In the genomic region with DNA sequence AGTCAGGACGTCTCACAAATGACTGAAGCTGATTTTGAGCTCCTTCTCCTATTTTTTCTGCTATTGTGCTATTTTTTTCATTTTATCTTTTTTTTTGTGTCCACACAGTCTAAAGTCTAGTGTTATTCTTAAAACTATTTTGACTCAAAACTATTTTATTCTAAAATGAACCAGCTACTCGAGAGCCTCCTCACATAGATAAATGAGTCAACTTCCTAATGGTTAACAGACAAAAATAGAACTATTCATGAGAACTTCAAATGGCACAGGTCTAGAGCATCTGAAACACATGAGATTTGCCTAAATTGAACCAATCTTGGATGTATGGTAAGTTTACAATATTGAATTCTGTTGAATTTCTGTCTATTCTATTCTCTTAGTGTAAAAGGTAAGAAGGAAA, we compare ENCODE assay signal across 26 cellular contexts.
"Had no signal": no experiment of that assay in that cellular context is flagged by ENCODE, and none has a peak within 500 bp of the region (broad histone marks: within the 10 kb centered on the region; RNA-seq: fewer than 3 reads in every experiment).

No MANE protein-coding gene starts in this region.

- ATAC-seq: activated CD8-positive, alpha-beta T cell treated with anti-CD3 and anti-CD28 coated beads, Interleukin-2, amount 10 ng/mL, durations not matched to agents 7 days and 5 days; activated naive CD4-positive, alpha-beta T cell treated with anti-CD3 and anti-CD28 coated beads, Interleukin-2, amount 50 U/mL, for 72 hours; left ventricle myocardium superior; right lobe of liver; stimulated activated memory B cell treated with anti-CD40 and anti-IgM and Interleukin-4, amounts not matched to agents 10 μg/mL and 1 μg/mL and 100 μg/mL, for 72 hours had no signal

- H3K4me3 ChIP-seq: right lobe of liver, testis, uterus had no signal

- H3K27ac ChIP-seq: brain microvascular endothelial cell, right lobe of liver, testis, uterus, WERI-Rb-1 had no signal

- H3K36me3 Mint-ChIP-seq: stimulated activated memory B cell treated with anti-CD40 and anti-IgM and Interleukin-4, amounts not matched to agents 10 μg/mL and 1 μg/mL and 100 μg/mL, for 72 hours had no signal

- H3K9me3 ChIP-seq: right lobe of liver, testis, uterus had no signal

- H3K4me1 ChIP-seq: right lobe of liver, testis, uterus had no signal

- H3K4me3 Mint-ChIP-seq: activated CD8-positive, alpha-beta T cell treated with anti-CD3 and anti-CD28 coated beads, Interleukin-2, amount 10 ng/mL, durations not matched to agents 7 days and 5 days; nephron; stimulated activated memory B cell treated with anti-CD40 and anti-IgM and Interleukin-4, amounts not matched to agents 10 μg/mL and 1 μg/mL and 100 μg/mL, for 72 hours had no signal

- H3K27me3 ChIP-seq: brain microvascular endothelial cell, right lobe of liver, testis, uterus had no signal

- H3K27ac Mint-ChIP-seq: activated CD8-positive, alpha-beta T cell treated with anti-CD3 and anti-CD28 coated beads, Interleukin-2, amount 10 ng/mL, durations not matched to agents 7 days and 5 days; activated naive CD4-positive, alpha-beta T cell treated with anti-CD3 and anti-CD28 coated beads, Interleukin-2, amount 50 U/mL, for 72 hours; nephron; stimulated activated memory B cell treated with anti-CD40 and anti-IgM and Interleukin-4, amounts not matched to agents 10 μg/mL and 1 μg/mL and 100 μg/mL, for 72 hours had no signal

- H3K36me3 ChIP-seq: brain microvascular endothelial cell, right lobe of liver, uterus, WERI-Rb-1 had no signal

- H3K27me3 Mint-ChIP-seq: stimulated activated memory B cell treated with anti-CD40 and anti-IgM and Interleukin-4, amounts not matched to agents 10 μg/mL and 1 μg/mL and 100 μg/mL, for 72 hours had no signal

- H3K4me1 Mint-ChIP-seq: nephron; stimulated activated memory B cell treated with anti-CD40 and anti-IgM and Interleukin-4, amounts not matched to agents 10 μg/mL and 1 μg/mL and 100 μg/mL, for 72 hours had no signal

- DNase-seq: activated CD4-positive, alpha-beta T cell treated with anti-CD3 and anti-CD28 coated beads, Interleukin-2, amount 50 U/mL, for 1 hour; activated CD4-positive, CD25-positive, alpha-beta regulatory T cell treated with anti-CD3 and anti-CD28 coated beads, Interleukin-2, amount 50 U/mL, for 72 hours; activated CD8-positive, alpha-beta T cell treated with anti-CD3 and anti-CD28 coated beads, Interleukin-2, amount 10 ng/mL, durations not matched to agents 7 days and 5 days; activated gamma-delta T cell treated with Interleukin-2 at 50 U/mL for 16 hours; activated T-cell treated with anti-CD3 and anti-CD28 coated beads, Interleukin-2, amount 50 U/mL, for 1 hour; aorta; brain microvascular endothelial cell; caudate nucleus; dermis blood vessel endothelial cell; effector CD8-positive, alpha-beta T cell; foreskin melanocyte; hippocampal formation; left ventricle myocardium superior; mammary epithelial cell; nucleus accumbens; posterior cingulate gyrus; right lobe of liver; small intestine; stimulated activated CD4-positive, alpha-beta T cell treated with anti-CD3 and anti-CD28 coated beads, Interleukin-2, amount 100 ng/mL, for 24 hours; testis; trophoblast cell; uterus; WERI-Rb-1 had no signal
